ENCODE assay signal across 1 cellular context in the genomic region with DNA sequence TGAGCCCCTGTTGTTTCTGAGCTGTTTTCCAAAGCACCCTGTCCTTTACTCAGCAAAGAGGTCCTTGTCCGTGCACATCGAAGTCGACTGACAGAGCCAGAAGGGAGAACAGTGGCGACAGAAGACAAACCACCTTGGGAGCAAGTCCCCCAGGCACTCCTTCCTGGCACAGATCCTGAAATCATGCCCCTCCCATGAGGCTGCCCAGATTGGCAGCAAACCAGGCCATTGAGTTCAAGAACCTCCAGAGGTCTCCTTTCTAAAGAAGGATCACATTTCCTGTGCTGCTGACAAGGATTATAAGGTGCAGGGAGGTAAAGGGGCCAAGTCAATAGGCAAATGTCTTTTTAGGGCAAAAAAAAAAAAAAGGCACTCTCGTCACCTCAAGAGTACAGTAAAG.
TF ChIP-seq lines count a peak whose summit lies in the region.

No MANE protein-coding gene starts in this region.

TF ChIP-seq in GM12878, 131 proteins besides CTCF, POLR2A, EP300 and RAD21 (continued from another document):
- TF ChIP-seq, protein P1, sequence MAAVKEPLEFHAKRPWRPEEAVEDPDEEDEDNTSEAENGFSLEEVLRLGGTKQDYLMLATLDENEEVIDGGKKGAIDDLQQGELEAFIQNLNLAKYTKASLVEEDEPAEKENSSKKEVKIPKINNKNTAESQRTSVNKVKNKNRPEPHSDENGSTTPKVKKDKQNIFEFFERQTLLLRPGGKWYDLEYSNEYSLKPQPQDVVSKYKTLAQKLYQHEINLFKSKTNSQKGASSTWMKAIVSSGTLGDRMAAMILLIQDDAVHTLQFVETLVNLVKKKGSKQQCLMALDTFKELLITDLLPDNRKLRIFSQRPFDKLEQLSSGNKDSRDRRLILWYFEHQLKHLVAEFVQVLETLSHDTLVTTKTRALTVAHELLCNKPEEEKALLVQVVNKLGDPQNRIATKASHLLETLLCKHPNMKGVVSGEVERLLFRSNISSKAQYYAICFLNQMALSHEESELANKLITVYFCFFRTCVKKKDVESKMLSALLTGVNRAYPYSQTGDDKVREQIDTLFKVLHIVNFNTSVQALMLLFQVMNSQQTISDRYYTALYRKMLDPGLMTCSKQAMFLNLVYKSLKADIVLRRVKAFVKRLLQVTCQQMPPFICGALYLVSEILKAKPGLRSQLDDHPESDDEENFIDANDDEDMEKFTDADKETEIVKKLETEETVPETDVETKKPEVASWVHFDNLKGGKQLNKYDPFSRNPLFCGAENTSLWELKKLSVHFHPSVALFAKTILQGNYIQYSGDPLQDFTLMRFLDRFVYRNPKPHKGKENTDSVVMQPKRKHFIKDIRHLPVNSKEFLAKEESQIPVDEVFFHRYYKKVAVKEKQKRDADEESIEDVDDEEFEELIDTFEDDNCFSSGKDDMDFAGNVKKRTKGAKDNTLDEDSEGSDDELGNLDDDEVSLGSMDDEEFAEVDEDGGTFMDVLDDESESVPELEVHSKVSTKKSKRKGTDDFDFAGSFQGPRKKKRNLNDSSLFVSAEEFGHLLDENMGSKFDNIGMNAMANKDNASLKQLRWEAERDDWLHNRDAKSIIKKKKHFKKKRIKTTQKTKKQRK (IDR thresholded peaks at IDR 0.05; ENCODE audit: low read depth, low read length): no peak
- TF ChIP-seq FOXK2 (IDR thresholded peaks at IDR 0.05) (no peak), ZZZ3 (IDR thresholded peaks at IDR 0.05; ENCODE audit: control insufficient read depth, insufficient read length, low read depth) (no peak), BCL11A (IDR thresholded peaks at IDR 0.05; ENCODE audit: low read depth, low read length) (no peak), CHD1 (IDR thresholded peaks at IDR 0.05; ENCODE audit: low read depth, low read length) (no peak), ETV6 (conservative IDR thresholded peaks at IDR 0.05 in 1 of 2, IDR thresholded peaks at IDR 0.05 in 1 of 2; ENCODE audit: borderline replicate concordance in 1 of 2, low read depth in 1 of 2) (no peak), NKRF (conservative IDR thresholded peaks at IDR 0.05) (no peak), MEF2A (IDR thresholded peaks at IDR 0.05; ENCODE audit: insufficient read depth, low read depth, low read length) (no peak), EZH2 (IDR thresholded peaks at IDR 0.05; ENCODE audit: borderline replicate concordance, control insufficient read depth, low read depth, low read length) (no peak), PML (IDR thresholded peaks at IDR 0.05; ENCODE audit: low read length) (no peak), SKIL (IDR thresholded peaks at IDR 0.05; ENCODE audit: low read depth, poor library complexity, severe bottlenecking) (no peak)
